In genomic region chr11:64306563-64306875, GRCh38 we compare ENCODE assay signal across 8 cellular contexts. TPM values are rescaled to one million over a fixed set of nuclear protein-coding genes. Genes with fewer than 3 reads are reported as not detected.
DNase-seq lines count a peak whose midpoint lies in the region; ATAC-seq and TF ChIP-seq lines count a peak whose summit lies in the region.

No MANE protein-coding gene starts in this region.

- no peaks in the 10 kb centered on the region for H4K20me1 ChIP-seq in SU-DHL-6 (ENCODE audit: low read depth, low read length)

- peaks cover 5% of the 10 kb centered on the region; the same call in 1 of the 2 replicates for H3K4me1 ChIP-seq in ES-I3 (ENCODE audit: insufficient read depth, low read length)

- peak overlapping the region; percentile 68 for H3K9ac ChIP-seq in ES-I3 (ENCODE audit: low read depth, low read length)
- H3K9ac ChIP-seq in SU-DHL-6 (ENCODE audit: low read length): peak overlapping the region; percentile 95

- H3K9me3 ChIP-seq in ES-I3 (ENCODE audit: control insufficient read depth, insufficient read depth, low read length) (no peaks in the 10 kb centered on the region), SU-DHL-6 (ENCODE audit: insufficient read depth, low read length) (no peaks in the 10 kb centered on the region)

- peaks cover 9% of the 10 kb centered on the region for H3K27me3 Mint-ChIP-seq in progenitor cell of endocrine pancreas

- DNase-seq in fibroblast of mammary gland (ENCODE audit: low read depth): no peak
- no peak for DNase-seq in progenitor cell of endocrine pancreas (ENCODE audit: low spot score, unreplicated experiment)
- DNase-seq in C1 segment of cervical spinal cord (lab: John Stamatoyannopoulos, UW): no peak
- no peak for DNase-seq in SKM-1 treated with dmso at 0.1 percent for 144 hours (lab: John Stamatoyannopoulos, UW; ENCODE audit: unreplicated experiment)
- no peak for DNase-seq in activated CD4-positive, alpha-beta T cell treated with anti-CD3 and anti-CD28 coated beads, Interleukin-2, amount 50 U/mL, for 4 hours

- H3K4me3 Mint-ChIP-seq in progenitor cell of endocrine pancreas (ENCODE audit: low read depth): peak overlapping the region; percentile 94

- peak overlapping the region; percentile 66 for H3K27ac ChIP-seq in SU-DHL-6 (ENCODE audit: low read depth, low read length)

- peaks cover 9% of the 10 kb centered on the region for H3K4me1 Mint-ChIP-seq in progenitor cell of endocrine pancreas (ENCODE audit: low read depth)

- H3K27me3 ChIP-seq in SU-DHL-6 (ENCODE audit: low read length): no peaks in the 10 kb centered on the region

- H3K4me2 ChIP-seq in SU-DHL-6 (ENCODE audit: low read depth, low read length, poor library complexity, severe bottlenecking): peak overlapping the region; percentile 69

- TF ChIP-seq CTCF in SU-DHL-6 (IDR thresholded peaks at IDR 0.05; ENCODE audit: insufficient read depth, low read length, poor library complexity, severe bottlenecking) (no peak), fibroblast of mammary gland (conservative IDR thresholded peaks at IDR 0.05; ENCODE audit: control insufficient read depth, insufficient read depth, low read depth, low read length) (no peak), progenitor cell of endocrine pancreas (IDR thresholded peaks at IDR 0.05; ENCODE audit: unreplicated experiment) (no peak)

- H3K36me3 ChIP-seq in ES-I3 (ENCODE audit: insufficient read depth, low read length) (no peaks in the 10 kb centered on the region), SU-DHL-6 (ENCODE audit: low read length) (no peaks in the 10 kb centered on the region)

- ATAC-seq in HG02870 (IDR thresholded peaks at IDR 0.05; ENCODE audit: unreplicated experiment): no peak

- H2AFZ ChIP-seq in SU-DHL-6 (ENCODE audit: low read depth, low read length, severe bottlenecking): peak overlapping the region; percentile 38

- H3K36me3 Mint-ChIP-seq in progenitor cell of endocrine pancreas (ENCODE audit: insufficient read depth): no peaks in the 10 kb centered on the region

- peaks cover 42% of the 10 kb centered on the region for H3K79me2 ChIP-seq in SU-DHL-6 (ENCODE audit: insufficient read depth, low read length)

- peak overlapping the region; percentile 96 for H3K27ac Mint-ChIP-seq in progenitor cell of endocrine pancreas

- peak overlapping the region; percentile 97 for H3K4me3 ChIP-seq in SU-DHL-6 (ENCODE audit: insufficient read depth, low read length, poor library complexity, severe bottlenecking)
- H3K4me3 ChIP-seq in fibroblast of mammary gland (ENCODE audit: control insufficient read depth, low read depth, low read length): peak overlapping the region; percentile 68

- peaks cover 4% of the 10 kb centered on the region; the same call in 1 of the 2 replicates for H3F3A ChIP-seq in SU-DHL-6 (ENCODE audit: insufficient read depth)

- no peaks in the 10 kb centered on the region for H3K9me2 ChIP-seq in SU-DHL-6 (replicated peaks; ENCODE audit: insufficient read depth, low read length)

- no peaks in the 10 kb centered on the region for H3K9me3 Mint-ChIP-seq in progenitor cell of endocrine pancreas (ENCODE audit: low read depth)

RNA-seq across cellular contexts. Expression of gene ESRRA, which starts 1.2 kb away (rescaled TPM):
- 28.1 and 31.4 TPM in 2 replicates for total RNA-seq in progenitor cell of endocrine pancreas

RNA-seq across cellular contexts. Expression of gene CATSPERZ, which starts 6.4 kb away (rescaled TPM):
- total RNA-seq in progenitor cell of endocrine pancreas: not detected in 2 replicates

RNA-seq across cellular contexts. Expression of gene TRMT112, which starts 10.8 kb away (rescaled TPM):
- 137 and 149 TPM in 2 replicates for total RNA-seq in progenitor cell of endocrine pancreas

RNA-seq across cellular contexts. Expression of gene PRDX5, which starts 11.4 kb away (rescaled TPM):
- total RNA-seq in progenitor cell of endocrine pancreas: 157 and 171 TPM in 2 replicates

RNA-seq across cellular contexts. Expression of gene KCNK4, which starts 15.4 kb away (rescaled TPM):
- 0.62 TPM in 1 of 2 replicates, not detected in the other for total RNA-seq in progenitor cell of endocrine pancreas
